ENCODE assay signal across 1 cellular context in genomic region chr9:132997591-132997990, GRCh38.
TF ChIP-seq lines count a peak whose summit lies in the region.

No MANE protein-coding gene starts in this region.

TF ChIP-seq in HepG2, 621 proteins besides CTCF, POLR2A, EP300 and RAD21 (continued from another document):
- TF ChIP-seq PAXIP1 (CRISPR knock-in tag; conservative IDR thresholded peaks at IDR 0.05) (peak; percentile 56), ZNF441 (CRISPR knock-in tag; IDR thresholded peaks at IDR 0.05; ENCODE audit: borderline replicate concordance) (0 out of 2 replicates have a peak, but pooled peaks have one; percentile 21), ARID5B (CRISPR knock-in tag; IDR thresholded peaks at IDR 0.05) (peak; percentile 52), FOXA3 (CRISPR knock-in tag; IDR thresholded peaks at IDR 0.05) (peak; percentile 67), CEBPZ (IDR thresholded peaks at IDR 0.05; ENCODE audit: low read length) (no peak), ZNF282 (IDR thresholded peaks at IDR 0.05; ENCODE audit: partially characterized antibody) (no peak), ZBTB21 (CRISPR knock-in tag; IDR thresholded peaks at IDR 0.05) (no peak), ZBTB42 (CRISPR knock-in tag; IDR thresholded peaks at IDR 0.05) (no peak), MEF2D (CRISPR knock-in tag; IDR thresholded peaks at IDR 0.05) (no peak), ZC3H4 (CRISPR knock-in tag; IDR thresholded peaks at IDR 0.05; ENCODE audit: borderline replicate concordance) (no peak), ELF3 (CRISPR knock-in tag; IDR thresholded peaks at IDR 0.05) (0 out of 2 replicates have a peak, but pooled peaks have one; percentile 14), HOXA7 (CRISPR knock-in tag; IDR thresholded peaks at IDR 0.05) (no peak)
